In genomic region chr16:89646906-89647305, GRCh38 we compare ENCODE assay signal across 29 cellular contexts. TPM values are rescaled to one million over a fixed set of nuclear protein-coding genes. Genes with fewer than 3 reads are reported as not detected.
"Had no signal": no experiment of that assay in that cellular context is flagged by ENCODE, and none has a peak within 500 bp of the region (broad histone marks: within the 10 kb centered on the region; RNA-seq: fewer than 3 reads in every experiment).

No MANE protein-coding gene starts in this region.

- H3K27me3 ChIP-seq: ascending aorta, body of pancreas, cardiac muscle cell had no signal

- H3K4me1 Mint-ChIP-seq: activated B cell treated with CpG ODN at 0.5 μM for 24 hours; activated CD4-positive, alpha-beta T cell treated with anti-CD3 and anti-CD28 coated beads, Interleukin-2, amount 10 ng/mL, durations not matched to agents 24 days and 14 days; activated naive CD8-positive, alpha-beta T cell treated with anti-CD3 and anti-CD28 coated beads, Interleukin-2, amount 50 U/mL, for 24 hours had no signal

- FAIRE-seq: K562 had no signal

- ATAC-seq: activated naive CD4-positive, alpha-beta T cell treated with anti-CD3 and anti-CD28 coated beads, Interleukin-2, amount 50 U/mL, for 72 hours; activated naive CD8-positive, alpha-beta T cell treated with anti-CD3 and anti-CD28 coated beads, Interleukin-2, amount 50 U/mL, for 24 hours; activated T-cell treated with anti-CD3 and anti-CD28 coated beads, Interleukin-2, amount 50 U/mL, for 4 hours; body of pancreas; K562; Panc1 had no signal

- H3K4me1 ChIP-seq: ascending aorta had no signal

- H3K27ac Mint-ChIP-seq: activated B cell treated with CpG ODN at 0.5 μM for 24 hours; activated CD4-positive, alpha-beta T cell treated with anti-CD3 and anti-CD28 coated beads, Interleukin-2, amount 10 ng/mL, durations not matched to agents 24 days and 14 days; activated naive CD8-positive, alpha-beta T cell treated with anti-CD3 and anti-CD28 coated beads, Interleukin-2, amount 50 U/mL, for 24 hours; T-helper 1 cell treated with Interleukin-12 subunit alpha and Interleukin-12 subunit beta and Interleukin-4 antibody, amounts not matched to agents 30 μg/mL and 1 μg/mL, for 36 hours had no signal

- H3K4me3 Mint-ChIP-seq: activated B cell treated with CpG ODN at 0.5 μM for 24 hours; activated CD4-positive, alpha-beta T cell treated with anti-CD3 and anti-CD28 coated beads, Interleukin-2, amount 10 ng/mL, durations not matched to agents 24 days and 14 days; activated naive CD8-positive, alpha-beta T cell treated with anti-CD3 and anti-CD28 coated beads, Interleukin-2, amount 50 U/mL, for 24 hours; activated T-cell treated with anti-CD3 and anti-CD28 coated beads, Interleukin-2, amount 50 U/mL, for 4 hours; T-helper 1 cell treated with Interleukin-12 subunit alpha and Interleukin-12 subunit beta and Interleukin-4 antibody, amounts not matched to agents 30 μg/mL and 1 μg/mL, for 36 hours had no signal

- H3K27ac ChIP-seq: ascending aorta, body of pancreas, cardiac muscle cell had no signal

- H3K9me3 ChIP-seq: ascending aorta, body of pancreas had no signal

- DNase-seq: activated B cell treated with CpG ODN at 0.5 μM for 24 hours; activated CD4-positive, alpha-beta T cell treated with anti-CD3 and anti-CD28 coated beads for 1 hour; activated CD4-positive, alpha-beta T cell treated with anti-CD3 and anti-CD28 coated beads, Interleukin-2, amount 10 ng/mL, durations not matched to agents 24 days and 14 days; activated CD4-positive, alpha-beta T cell treated with anti-CD3 and anti-CD28 coated beads, Interleukin-2, amount 50 U/mL, for 48 hours; activated CD8-positive, alpha-beta memory T cell treated with anti-CD3 and anti-CD28 coated beads for 24 hours; activated effector memory CD4-positive, alpha-beta T cell treated with anti-CD3 and anti-CD28 coated beads, Interleukin-2, amount 50 U/mL, for 16 hours; activated naive CD4-positive, alpha-beta T cell treated with Interleukin-2 at 50 U/mL for 16 hours; activated naive CD8-positive, alpha-beta T cell treated with anti-CD3 and anti-CD28 coated beads, Interleukin-2, amount 50 U/mL, for 24 hours; activated T-cell treated with anti-CD3 and anti-CD28 coated beads, Interleukin-2, amount 50 U/mL, for 4 hours; amniotic stem cell; body of pancreas; Kasumi-1; NCI-H1092; NCI-H1417; NCI-H1930; NCI-H2171; NCI-H2227 treated with DMSO at 0.1 percent for 48 hours; NCI-H446 treated with DMSO at 0.1 percent for 48 hours; NCI-H526; NCI-H774; RPMI8226; SHP77 treated with DMSO at 0.1 percent for 48 hours had no signal

- H3K4me3 ChIP-seq: ascending aorta, body of pancreas, cardiac muscle cell, K562 had no signal

- H3K9me3 Mint-ChIP-seq: activated B cell treated with CpG ODN at 0.5 μM for 24 hours; activated CD4-positive, alpha-beta T cell treated with anti-CD3 and anti-CD28 coated beads, Interleukin-2, amount 10 ng/mL, durations not matched to agents 24 days and 14 days; activated naive CD4-positive, alpha-beta T cell treated with anti-CD3 and anti-CD28 coated beads, Interleukin-2, amount 50 U/mL, for 72 hours; activated naive CD8-positive, alpha-beta T cell treated with anti-CD3 and anti-CD28 coated beads, Interleukin-2, amount 50 U/mL, for 24 hours; activated T-cell treated with anti-CD3 and anti-CD28 coated beads, Interleukin-2, amount 50 U/mL, for 4 hours; T-helper 1 cell treated with Interleukin-12 subunit alpha and Interleukin-12 subunit beta and Interleukin-4 antibody, amounts not matched to agents 30 μg/mL and 1 μg/mL, for 36 hours had no signal

RNA-seq across cellular contexts. Expression of gene DPEP1, which starts 33.5 kb away (rescaled TPM):
- total RNA-seq: activated B cell treated with CpG ODN at 0.5 μM for 24 hours; activated CD4-positive, alpha-beta T cell treated with anti-CD3 and anti-CD28 coated beads, Interleukin-2, amount 10 ng/mL, durations not matched to agents 24 days and 14 days; activated naive CD4-positive, alpha-beta T cell treated with anti-CD3 and anti-CD28 coated beads, Interleukin-2, amount 50 U/mL, for 72 hours; activated T-cell treated with anti-CD3 and anti-CD28 coated beads, Interleukin-2, amount 50 U/mL, for 4 hours; ascending aorta; OCI-LY7 had no signal
